In the genomic region with DNA sequence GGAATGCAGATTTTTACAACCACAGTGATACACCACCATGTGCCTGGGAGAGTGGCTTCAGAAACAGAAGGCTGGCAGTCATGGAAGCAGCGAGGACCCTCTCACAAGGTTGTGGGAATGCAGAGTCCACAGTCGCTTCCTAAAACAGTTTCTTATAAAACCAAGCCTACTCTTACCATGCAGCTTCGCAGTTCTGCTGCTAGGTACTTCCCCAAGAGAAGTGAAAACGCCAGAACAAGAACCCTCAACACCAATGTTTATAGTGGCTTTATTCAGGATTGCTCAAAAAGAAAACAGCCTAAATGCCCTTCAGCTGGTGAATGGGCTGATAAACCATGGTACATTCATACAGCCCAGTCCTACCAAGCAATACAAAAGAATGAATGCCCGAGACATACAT, we compare ENCODE assay signal across 26 cellular contexts.
DNase-seq lines count a peak whose midpoint lies in the region; ATAC-seq, FAIRE-seq and TF ChIP-seq lines count a peak whose summit lies in the region.
"Had no signal": no experiment of that assay in that cellular context is flagged by ENCODE, and none has a peak within 500 bp of the region (broad histone marks: within the 10 kb centered on the region; RNA-seq: fewer than 3 reads in every experiment).

No MANE protein-coding gene starts in this region.

- ATAC-seq in GM21529 (IDR thresholded peaks at IDR 0.05; ENCODE audit: unreplicated experiment): peak; percentile 42
- ATAC-seq in stimulated activated effector memory CD8-positive, alpha-beta T cell treated with anti-CD3 and anti-CD28 coated beads, Interleukin-12 subunit alpha, Interleukin-12 subunit beta, amount 100 ng/mL, for 72 hours: no peak
- ATAC-seq: activated T-cell treated with anti-CD3 and anti-CD28 coated beads, Interleukin-2, amount 50 U/mL, for 72 hours; CD8-positive, alpha-beta T cell; left lobe of liver; Panc1 had no signal

- no peak overlapping the region for H3K4me3 ChIP-seq in OCI-LY3 (ENCODE audit: low read length)
- H3K4me3 ChIP-seq in Peyer's patch: no peak overlapping the region
- H3K4me3 ChIP-seq: prostate gland had no signal

- H3K4me1 ChIP-seq in OCI-LY3 (ENCODE audit: low read length): peaks cover 21% of the 10 kb centered on the region
- H3K4me1 ChIP-seq in Peyer's patch: no peaks in the 10 kb centered on the region
- H3K4me1 ChIP-seq: prostate gland had no signal

- H3K9ac ChIP-seq in OCI-LY3 (ENCODE audit: low read length): no peak overlapping the region

- no peak overlapping the region for H2AFZ ChIP-seq in OCI-LY3 (ENCODE audit: low read depth, low read length)

- H3K36me3 ChIP-seq in OCI-LY3 (replicated peaks; ENCODE audit: low read depth, low read length) (peaks cover 45% of the 10 kb centered on the region), Peyer's patch (peaks cover 0 to 86% (median 0%) of the 10 kb centered on the region in 3 donors)

- no peak for TF ChIP-seq POLR2A in Peyer's patch (IDR thresholded peaks at IDR 0.05)

- H3K79me2 ChIP-seq in OCI-LY3 (ENCODE audit: low read length): no peaks in the 10 kb centered on the region

- TF ChIP-seq CTCF in OCI-LY3 (IDR thresholded peaks at IDR 0.05; ENCODE audit: low read depth, low read length) (no peak), Peyer's patch (IDR thresholded peaks at IDR 0.05) (no peak)

- FAIRE-seq in GM18507 (lab: Jason Lieb, UNC): peak; percentile 52
- FAIRE-seq: endothelial cell of umbilical vein, urothelium cell line had no signal

- no peaks in the 10 kb centered on the region for H3K9me3 ChIP-seq in OCI-LY3 (ENCODE audit: insufficient read depth, low read length)
- H3K9me3 ChIP-seq in Peyer's patch: no peaks in the 10 kb centered on the region
- H3K9me3 ChIP-seq: prostate gland had no signal

- H3K36me3 Mint-ChIP-seq in stimulated activated effector memory CD8-positive, alpha-beta T cell treated with anti-CD3 and anti-CD28 coated beads, Interleukin-12 subunit alpha, Interleukin-12 subunit beta, amount 100 ng/mL, for 72 hours: peaks cover 95% of the 10 kb centered on the region

- peak overlapping the region; percentile 1 for H3K27ac Mint-ChIP-seq in stimulated activated effector memory CD8-positive, alpha-beta T cell treated with anti-CD3 and anti-CD28 coated beads, Interleukin-12 subunit alpha, Interleukin-12 subunit beta, amount 100 ng/mL, for 72 hours
- H3K27ac Mint-ChIP-seq: activated CD4-positive, alpha-beta T cell treated with anti-CD3 and anti-CD28 coated beads, Interleukin-2, amount 10 ng/mL, durations not matched to agents 24 days and 14 days; activated naive CD4-positive, alpha-beta T cell treated with anti-CD3 and anti-CD28 coated beads, Interleukin-2, amount 10 ng/mL, durations not matched to agents 7 days and 5 days; activated T-cell treated with anti-CD3 and anti-CD28 coated beads, Interleukin-2, amount 50 U/mL, for 72 hours; CD8-positive, alpha-beta T cell had no signal

- no peaks in the 10 kb centered on the region for H3K9me3 Mint-ChIP-seq in stimulated activated effector memory CD8-positive, alpha-beta T cell treated with anti-CD3 and anti-CD28 coated beads, Interleukin-12 subunit alpha, Interleukin-12 subunit beta, amount 100 ng/mL, for 72 hours
- H3K9me3 Mint-ChIP-seq: activated CD4-positive, alpha-beta T cell treated with anti-CD3 and anti-CD28 coated beads, Interleukin-2, amount 10 ng/mL, durations not matched to agents 24 days and 14 days; activated naive CD4-positive, alpha-beta T cell treated with anti-CD3 and anti-CD28 coated beads, Interleukin-2, amount 10 ng/mL, durations not matched to agents 7 days and 5 days; activated T-cell treated with anti-CD3 and anti-CD28 coated beads, Interleukin-2, amount 50 U/mL, for 72 hours; CD8-positive, alpha-beta T cell; immature natural killer cell had no signal

- no peak overlapping the region for H3K4me3 Mint-ChIP-seq in stimulated activated effector memory CD8-positive, alpha-beta T cell treated with anti-CD3 and anti-CD28 coated beads, Interleukin-12 subunit alpha, Interleukin-12 subunit beta, amount 100 ng/mL, for 72 hours
- H3K4me3 Mint-ChIP-seq: activated CD4-positive, alpha-beta T cell treated with anti-CD3 and anti-CD28 coated beads, Interleukin-2, amount 10 ng/mL, durations not matched to agents 24 days and 14 days; activated naive CD4-positive, alpha-beta T cell treated with anti-CD3 and anti-CD28 coated beads, Interleukin-2, amount 10 ng/mL, durations not matched to agents 7 days and 5 days; activated T-cell treated with anti-CD3 and anti-CD28 coated beads, Interleukin-2, amount 50 U/mL, for 72 hours; CD8-positive, alpha-beta T cell; immature natural killer cell had no signal

- peaks cover 28% of the 10 kb centered on the region for H4K20me1 ChIP-seq in OCI-LY3 (ENCODE audit: insufficient read depth, low read length)

- H3K27ac ChIP-seq in OCI-LY3 (ENCODE audit: low read length) (peak overlapping the region; percentile 19), Peyer's patch (no peak overlapping the region)
- H3K27ac ChIP-seq: brain microvascular endothelial cell, prostate gland, VCaP had no signal

- DNase-seq in GM18507 (ENCODE audit: extremely low spot score, insufficient read length, low read depth) (no peak), Peyer's patch (no peak)
- no peak for DNase-seq in stimulated activated effector memory CD8-positive, alpha-beta T cell treated with anti-CD3 and anti-CD28 coated beads, Interleukin-12 subunit alpha, Interleukin-12 subunit beta, amount 100 ng/mL, for 72 hours (ENCODE audit: low spot score in 2 of 2)
- DNase-seq in activated CD8-positive, alpha-beta memory T cell treated with anti-CD3 and anti-CD28 coated beads, Interleukin-2, amount 50 U/mL, for 48 hours: no peak
- DNase-seq in activated CD4-positive, CD25-positive, alpha-beta regulatory T cell treated with anti-CD3 and anti-CD28 coated beads, Interleukin-2, amount 50 U/mL, for 72 hours: no peak
- DNase-seq: activated CD4-positive, alpha-beta T cell treated with anti-CD3 and anti-CD28 coated beads, Interleukin-2, amount 10 ng/mL, durations not matched to agents 24 days and 14 days; activated naive CD4-positive, alpha-beta T cell treated with anti-CD3 and anti-CD28 coated beads, Interleukin-2, amount 10 ng/mL, durations not matched to agents 7 days and 5 days; activated T-cell treated with anti-CD3 and anti-CD28 coated beads, Interleukin-2, amount 50 U/mL, for 72 hours; amniotic stem cell; brain microvascular endothelial cell; CD8-positive, alpha-beta T cell; DMS 273 treated with DMSO at 0.1 percent for 48 hours; hypothalamus; immature natural killer cell; mesendoderm; SIG-M5; stimulated activated CD4-positive, alpha-beta T cell treated with anti-CD3 and anti-CD28 coated beads, Interleukin-4, amount 100 ng/mL, for 4 hours; stimulated activated naive CD4-positive, alpha-beta T cell treated with Interleukin-2 at 50 U/mL for 16 hours had no signal

- no peaks in the 10 kb centered on the region for H3K4me1 Mint-ChIP-seq in stimulated activated effector memory CD8-positive, alpha-beta T cell treated with anti-CD3 and anti-CD28 coated beads, Interleukin-12 subunit alpha, Interleukin-12 subunit beta, amount 100 ng/mL, for 72 hours
- H3K4me1 Mint-ChIP-seq: activated CD4-positive, alpha-beta T cell treated with anti-CD3 and anti-CD28 coated beads, Interleukin-2, amount 10 ng/mL, durations not matched to agents 24 days and 14 days; activated naive CD4-positive, alpha-beta T cell treated with anti-CD3 and anti-CD28 coated beads, Interleukin-2, amount 10 ng/mL, durations not matched to agents 7 days and 5 days; immature natural killer cell had no signal

- peak overlapping the region; percentile 36 for H3K4me2 ChIP-seq in OCI-LY3 (ENCODE audit: low read length)

- H3K27me3 ChIP-seq in OCI-LY3 (ENCODE audit: low read depth, low read length) (no peaks in the 10 kb centered on the region), Peyer's patch (no peaks in the 10 kb centered on the region)
- H3K27me3 ChIP-seq: brain microvascular endothelial cell had no signal
